In the genomic region with DNA sequence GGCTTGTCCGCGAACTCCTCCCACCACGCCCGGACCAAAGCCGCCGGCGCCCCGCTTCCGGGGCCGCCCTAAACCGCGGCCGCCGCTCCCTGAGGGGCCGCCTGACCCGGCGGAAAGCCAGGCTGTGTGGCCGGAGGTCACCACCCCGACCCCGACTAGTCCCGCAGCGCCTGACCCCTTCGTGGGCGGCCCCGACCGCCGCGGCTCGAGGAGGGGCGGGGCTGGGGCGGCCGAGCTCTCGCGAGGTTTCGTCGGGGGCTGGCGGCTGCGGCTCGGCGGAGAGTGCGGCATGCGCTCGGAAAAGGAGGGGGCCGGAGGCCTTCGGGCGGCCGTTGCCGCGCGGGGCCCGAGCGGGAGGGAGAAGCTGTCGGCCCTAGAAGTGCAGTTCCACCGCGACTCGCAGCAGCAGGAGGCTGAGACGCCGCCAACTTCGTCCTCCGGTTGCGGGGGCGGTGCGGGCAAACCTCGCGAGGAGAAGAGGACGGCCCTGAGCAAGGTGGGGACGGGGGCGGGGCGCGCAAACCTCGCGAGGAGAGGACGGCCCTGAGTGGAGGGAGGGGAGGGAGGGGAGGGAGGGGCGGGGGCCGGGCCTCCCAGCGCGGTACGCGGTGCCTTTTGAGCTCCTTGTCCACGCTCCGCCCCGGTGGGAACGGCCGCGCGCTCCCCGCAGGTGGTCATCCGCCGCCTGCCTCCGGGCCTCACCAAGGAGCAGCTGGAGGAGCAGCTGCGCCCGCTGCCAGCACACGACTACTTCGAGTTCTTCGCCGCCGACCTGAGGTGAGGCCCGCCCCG, we compare ENCODE assay signal across 8 cellular contexts. TPM values are rescaled to one million over a fixed set of nuclear protein-coding genes. Genes with fewer than 3 reads are reported as not detected.
DNase-seq lines count a peak whose midpoint lies in the region; ATAC-seq and TF ChIP-seq lines count a peak whose summit lies in the region.

A gene with protein sequence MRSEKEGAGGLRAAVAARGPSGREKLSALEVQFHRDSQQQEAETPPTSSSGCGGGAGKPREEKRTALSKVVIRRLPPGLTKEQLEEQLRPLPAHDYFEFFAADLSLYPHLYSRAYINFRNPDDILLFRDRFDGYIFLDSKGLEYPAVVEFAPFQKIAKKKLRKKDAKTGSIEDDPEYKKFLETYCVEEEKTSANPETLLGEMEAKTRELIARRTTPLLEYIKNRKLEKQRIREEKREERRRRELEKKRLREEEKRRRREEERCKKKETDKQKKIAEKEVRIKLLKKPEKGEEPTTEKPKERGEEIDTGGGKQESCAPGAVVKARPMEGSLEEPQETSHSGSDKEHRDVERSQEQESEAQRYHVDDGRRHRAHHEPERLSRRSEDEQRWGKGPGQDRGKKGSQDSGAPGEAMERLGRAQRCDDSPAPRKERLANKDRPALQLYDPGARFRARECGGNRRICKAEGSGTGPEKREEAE (plus strand): TSS at position 251 of the 792 bp plus-strand sequence. CDS start 39 bp downstream, at position 290.

- H3K36me3 ChIP-seq in GM23338 (ENCODE audit: insufficient read depth) = peaks cover 16% of the 10 kb centered on the region; the same call in 1 of the 2 replicates
- peaks cover 43% of the 10 kb centered on the region for H3K36me3 ChIP-seq in RWPE2 (ENCODE audit: low read depth)

- H3K36me3 Mint-ChIP-seq in GM23338 (ENCODE audit: low read depth) (peaks cover 39% of the 10 kb centered on the region), nephron progenitor cell (ENCODE audit: low read depth) (peaks cover 29% of the 10 kb centered on the region)

- peak; percentile 93 for DNase-seq in EH (ENCODE audit: low read depth)
- peak; percentile 92 for DNase-seq in GM23338 (ENCODE audit: low spot score)
- DNase-seq in LHCN-M2 (ENCODE audit: low read depth) = peak; percentile 90
- DNase-seq in RWPE2 (ENCODE audit: low spot score) = peak; percentile 83
- peak; percentile 83 for DNase-seq in activated effector memory CD4-positive, alpha-beta T cell treated with Interleukin-2 at 50 U/mL for 16 hours
- peak; percentile 90 for DNase-seq in fibroblast of the aortic adventitia (ENCODE audit: low read depth)
- peak; percentile 92 for DNase-seq in nephron progenitor cell
- DNase-seq in stimulated activated naive CD8-positive, alpha-beta T cell treated with anti-CD3 and anti-CD28 coated beads, Interleukin-15, amount 100 ng/mL, for 72 hours = peak; percentile 88 to 93

- H3K9me3 ChIP-seq in RWPE2 (ENCODE audit: severe bottlenecking) = no peaks in the 10 kb centered on the region

- H4K20me1 ChIP-seq in GM23338 (replicated peaks; ENCODE audit: insufficient read depth) = peaks cover 16% of the 10 kb centered on the region; the same call in 1 of the 2 replicates

- peak within 1 kb of the TSS; percentile 100 for H3K27ac ChIP-seq in GM23338 (ENCODE audit: low read depth)
- H3K27ac ChIP-seq in RWPE2 (ENCODE audit: poor library complexity, severe bottlenecking) = peak within 1 kb of the TSS; percentile 84

- no peak for TF ChIP-seq CTCF in GM23338 (conservative IDR thresholded peaks at IDR 0.05; ENCODE audit: low read depth in 2 of 2)
- TF ChIP-seq CTCF in RWPE2 (IDR thresholded peaks at IDR 0.05; ENCODE audit: poor library complexity, severe bottlenecking) = no peak
- no peak for TF ChIP-seq CTCF in fibroblast of the aortic adventitia (IDR thresholded peaks at IDR 0.05; ENCODE audit: insufficient read depth, low read length)
- no peak for TF ChIP-seq CTCF in nephron progenitor cell (IDR thresholded peaks at IDR 0.05)

- ATAC-seq in GM23338 = peak; percentile 82
- peak; percentile 76 for ATAC-seq in RWPE2 (ENCODE audit: low read depth)
- peak; percentile 90 for ATAC-seq in stimulated activated naive CD8-positive, alpha-beta T cell treated with anti-CD3 and anti-CD28 coated beads, Interleukin-15, amount 100 ng/mL, for 72 hours

- H3K4me1 ChIP-seq in GM23338 (ENCODE audit: insufficient read depth) (peaks cover 10% of the 10 kb centered on the region), RWPE2 (ENCODE audit: insufficient read depth, poor library complexity, severe bottlenecking) (peaks cover 18% of the 10 kb centered on the region)

- H2AFZ ChIP-seq in GM23338 = peak within 1 kb of the TSS; percentile 78; the same call in 1 of the 2 replicates

- no peaks in the 10 kb centered on the region for H3K27me3 ChIP-seq in GM23338 (ENCODE audit: insufficient read depth)
- no peaks in the 10 kb centered on the region for H3K27me3 ChIP-seq in RWPE2 (ENCODE audit: insufficient read depth, poor library complexity, severe bottlenecking)

- H3K4me3 ChIP-seq in GM23338 (peak within 1 kb of the TSS; percentile 77), RWPE2 (ENCODE audit: severe bottlenecking) (peak within 1 kb of the TSS; percentile 95), fibroblast of the aortic adventitia (ENCODE audit: low read depth, low read length) (peak within 1 kb of the TSS; percentile 86)

- H3K9me3 Mint-ChIP-seq in GM23338 (no peaks in the 10 kb centered on the region), nephron progenitor cell (no peaks in the 10 kb centered on the region)
- H3K9me3 Mint-ChIP-seq in stimulated activated naive CD8-positive, alpha-beta T cell treated with anti-CD3 and anti-CD28 coated beads, Interleukin-15, amount 100 ng/mL, for 72 hours = no peaks in the 10 kb centered on the region

- H3F3A ChIP-seq in GM23338 (replicated peaks; ENCODE audit: low read depth) = peaks cover 14% of the 10 kb centered on the region

- no peaks in the 10 kb centered on the region for H3K9me2 ChIP-seq in GM23338 (ENCODE audit: insufficient read depth)

- peaks cover 11% of the 10 kb centered on the region for H3K27me3 Mint-ChIP-seq in GM23338 (ENCODE audit: insufficient read depth, low read depth, poor library complexity)
- H3K27me3 Mint-ChIP-seq in nephron progenitor cell (ENCODE audit: low read depth, poor library complexity) = no peaks in the 10 kb centered on the region
- no peaks in the 10 kb centered on the region for H3K27me3 Mint-ChIP-seq in stimulated activated naive CD8-positive, alpha-beta T cell treated with anti-CD3 and anti-CD28 coated beads, Interleukin-15, amount 100 ng/mL, for 72 hours

- H3K4me3 Mint-ChIP-seq in GM23338 = peak within 1 kb of the TSS; percentile 88
- peak within 1 kb of the TSS; percentile 94 for H3K4me3 Mint-ChIP-seq in nephron progenitor cell
- H3K4me3 Mint-ChIP-seq in stimulated activated naive CD8-positive, alpha-beta T cell treated with anti-CD3 and anti-CD28 coated beads, Interleukin-15, amount 100 ng/mL, for 72 hours = peak within 1 kb of the TSS; percentile 79 to 93

- H3K79me2 ChIP-seq in GM23338 (replicated peaks; ENCODE audit: insufficient read depth) = peaks cover 41% of the 10 kb centered on the region

- H3K27ac Mint-ChIP-seq in GM23338 (peak within 1 kb of the TSS; percentile 98), nephron progenitor cell (peak within 1 kb of the TSS; percentile 99)
- peak within 1 kb of the TSS; percentile 94 to 99 for H3K27ac Mint-ChIP-seq in stimulated activated naive CD8-positive, alpha-beta T cell treated with anti-CD3 and anti-CD28 coated beads, Interleukin-15, amount 100 ng/mL, for 72 hours

- H3K4me1 Mint-ChIP-seq in GM23338 = peaks cover 22% of the 10 kb centered on the region
- peaks cover 43% of the 10 kb centered on the region for H3K4me1 Mint-ChIP-seq in nephron progenitor cell
- H3K4me1 Mint-ChIP-seq in stimulated activated naive CD8-positive, alpha-beta T cell treated with anti-CD3 and anti-CD28 coated beads, Interleukin-15, amount 100 ng/mL, for 72 hours = peaks cover 36% of the 10 kb centered on the region

- H3K4me2 ChIP-seq in GM23338 = peak within 1 kb of the TSS; percentile 81

TF ChIP-seq in GM23338, 12 proteins besides CTCF, POLR2A, EP300 and RAD21 (continues in another document):
- TF ChIP-seq JUNB (IDR thresholded peaks at IDR 0.05; ENCODE audit: unreplicated experiment) (no peak), ZNF331 (CRISPR knock-in tag; IDR thresholded peaks at IDR 0.05; ENCODE audit: low read depth) (no peak), NANOG (IDR thresholded peaks at IDR 0.05; ENCODE audit: borderline replicate concordance) (no peak)
- TF ChIP-seq, protein P1, sequence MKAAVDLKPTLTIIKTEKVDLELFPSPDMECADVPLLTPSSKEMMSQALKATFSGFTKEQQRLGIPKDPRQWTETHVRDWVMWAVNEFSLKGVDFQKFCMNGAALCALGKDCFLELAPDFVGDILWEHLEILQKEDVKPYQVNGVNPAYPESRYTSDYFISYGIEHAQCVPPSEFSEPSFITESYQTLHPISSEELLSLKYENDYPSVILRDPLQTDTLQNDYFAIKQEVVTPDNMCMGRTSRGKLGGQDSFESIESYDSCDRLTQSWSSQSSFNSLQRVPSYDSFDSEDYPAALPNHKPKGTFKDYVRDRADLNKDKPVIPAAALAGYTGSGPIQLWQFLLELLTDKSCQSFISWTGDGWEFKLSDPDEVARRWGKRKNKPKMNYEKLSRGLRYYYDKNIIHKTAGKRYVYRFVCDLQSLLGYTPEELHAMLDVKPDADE (IDR thresholded peaks at IDR 0.05) = peak; percentile 34; the same call in 1 of the 2 replicates
- TF ChIP-seq, protein P2, sequence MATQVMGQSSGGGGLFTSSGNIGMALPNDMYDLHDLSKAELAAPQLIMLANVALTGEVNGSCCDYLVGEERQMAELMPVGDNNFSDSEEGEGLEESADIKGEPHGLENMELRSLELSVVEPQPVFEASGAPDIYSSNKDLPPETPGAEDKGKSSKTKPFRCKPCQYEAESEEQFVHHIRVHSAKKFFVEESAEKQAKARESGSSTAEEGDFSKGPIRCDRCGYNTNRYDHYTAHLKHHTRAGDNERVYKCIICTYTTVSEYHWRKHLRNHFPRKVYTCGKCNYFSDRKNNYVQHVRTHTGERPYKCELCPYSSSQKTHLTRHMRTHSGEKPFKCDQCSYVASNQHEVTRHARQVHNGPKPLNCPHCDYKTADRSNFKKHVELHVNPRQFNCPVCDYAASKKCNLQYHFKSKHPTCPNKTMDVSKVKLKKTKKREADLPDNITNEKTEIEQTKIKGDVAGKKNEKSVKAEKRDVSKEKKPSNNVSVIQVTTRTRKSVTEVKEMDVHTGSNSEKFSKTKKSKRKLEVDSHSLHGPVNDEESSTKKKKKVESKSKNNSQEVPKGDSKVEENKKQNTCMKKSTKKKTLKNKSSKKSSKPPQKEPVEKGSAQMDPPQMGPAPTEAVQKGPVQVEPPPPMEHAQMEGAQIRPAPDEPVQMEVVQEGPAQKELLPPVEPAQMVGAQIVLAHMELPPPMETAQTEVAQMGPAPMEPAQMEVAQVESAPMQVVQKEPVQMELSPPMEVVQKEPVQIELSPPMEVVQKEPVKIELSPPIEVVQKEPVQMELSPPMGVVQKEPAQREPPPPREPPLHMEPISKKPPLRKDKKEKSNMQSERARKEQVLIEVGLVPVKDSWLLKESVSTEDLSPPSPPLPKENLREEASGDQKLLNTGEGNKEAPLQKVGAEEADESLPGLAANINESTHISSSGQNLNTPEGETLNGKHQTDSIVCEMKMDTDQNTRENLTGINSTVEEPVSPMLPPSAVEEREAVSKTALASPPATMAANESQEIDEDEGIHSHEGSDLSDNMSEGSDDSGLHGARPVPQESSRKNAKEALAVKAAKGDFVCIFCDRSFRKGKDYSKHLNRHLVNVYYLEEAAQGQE (IDR thresholded peaks at IDR 0.05; ENCODE audit: unreplicated experiment) = no peak

RNA-seq across cellular contexts. Expression of the gene that starts here (rescaled TPM):
- 45.0 and 57.2 TPM in 2 replicates for total RNA-seq in GM23338 (2014; rRNA removed; shearing (Covaris generic))
- 174 and 177 TPM in 2 replicates for polyA plus RNA-seq in GM23338 (2016; fragmentation: Nextera tagmentation; extraction: Ambion mirVana)
- total RNA-seq in LHCN-M2 (2014; rRNA removed) = 24.2 and 30.2 TPM in 2 replicates
- 39.6 TPM for polyA plus RNA-seq in LHCN-M2 (2012)
- 32.1 and 42.0 TPM in 2 replicates for total RNA-seq in fibroblast of the aortic adventitia (ENCODE audit: low replicate concordance)

Comparison
In these comparisons a context has a peak if more than half of its experiments do, and no peak if none do; other contexts are left out.
1. Peak in every context shown above with its lines: DNase-seq, ATAC-seq, H3K4me3 ChIP-seq and H3K27ac ChIP-seq.